ENCODE assay signal across 10 cellular contexts in genomic region chr4:80069837-80070788, GRCh38. TPM values are rescaled to one million over a fixed set of nuclear protein-coding genes. Genes with fewer than 3 reads are reported as not detected.
DNase-seq lines count a peak whose midpoint lies in the region; ATAC-seq and TF ChIP-seq lines count a peak whose summit lies in the region.
"Had no signal": no experiment of that assay in that cellular context is flagged by ENCODE, and none has a peak within 500 bp of the region (broad histone marks: within the 10 kb centered on the region; RNA-seq: fewer than 3 reads in every experiment).

No MANE protein-coding gene starts in this region.

- no peak overlapping the region for H3K9ac ChIP-seq in OCI-LY3 (ENCODE audit: low read length)

- peaks cover 33% of the 10 kb centered on the region for H3K36me3 ChIP-seq in left ventricle myocardium inferior
- H3K36me3 ChIP-seq in OCI-LY3 (replicated peaks; ENCODE audit: low read depth, low read length) = peaks cover 19% of the 10 kb centered on the region
- H3K36me3 ChIP-seq in SJCRH30 = peaks cover 40% of the 10 kb centered on the region

- H3K4me1 ChIP-seq in left ventricle myocardium inferior = peaks cover 63% of the 10 kb centered on the region
- peaks cover 52% of the 10 kb centered on the region for H3K4me1 ChIP-seq in OCI-LY3 (ENCODE audit: low read length)
- H3K4me1 ChIP-seq in SJCRH30 = peaks cover 15% of the 10 kb centered on the region

- H3K9me3 Mint-ChIP-seq in nephron progenitor cell = peaks cover 7% of the 10 kb centered on the region

- H4K20me1 ChIP-seq in OCI-LY3 (ENCODE audit: insufficient read depth, low read length) = no peaks in the 10 kb centered on the region

- no peaks in the 10 kb centered on the region for H3K27me3 ChIP-seq in left ventricle myocardium inferior (ENCODE audit: low read depth)
- peaks cover 3% of the 10 kb centered on the region; the same call in 1 of the 2 replicates for H3K27me3 ChIP-seq in OCI-LY3 (ENCODE audit: low read depth, low read length)
- no peaks in the 10 kb centered on the region for H3K27me3 ChIP-seq in SJCRH30

- intact Hi-C loops in left ventricle myocardium inferior (cut with micrococcal nuclease) = no loop called here
- intact Hi-C loops in Right ventricle myocardium superior (cut with DNase I) = no loop called here

- peak overlapping the region; percentile 97 for H3K27ac ChIP-seq in left ventricle myocardium inferior (replicated peaks)
- H3K27ac ChIP-seq in OCI-LY3 (ENCODE audit: low read length) = peak overlapping the region; percentile 25
- no peak overlapping the region for H3K27ac ChIP-seq in SJCRH30

- no peaks in the 10 kb centered on the region for H3K79me2 ChIP-seq in OCI-LY3 (ENCODE audit: low read length)

- no peak for ATAC-seq in Right ventricle myocardium superior (ENCODE audit: poor library complexity)
- ATAC-seq in HG03378 (IDR thresholded peaks at IDR 0.05; ENCODE audit: unreplicated experiment) = no peak

- no peak overlapping the region for H2AFZ ChIP-seq in OCI-LY3 (ENCODE audit: low read depth, low read length)

- peaks cover 29% of the 10 kb centered on the region for H3K4me1 Mint-ChIP-seq in nephron progenitor cell

- no peak for DNase-seq in left ventricle myocardium inferior
- DNase-seq in Right ventricle myocardium superior = no peak
- peak; percentile 83 for DNase-seq in fibroblast of villous mesenchyme (ENCODE audit: low read depth)
- no peak for DNase-seq in SJCRH30
- DNase-seq in NCI-H446 treated with DMSO at 0.1 percent for 48 hours (lab: John Stamatoyannopoulos, UW) = no peak
- DNase-seq in nephron progenitor cell = no peak
- DNase-seq: caudate nucleus, NCI-H1694 had no signal

- H3K4me2 ChIP-seq in OCI-LY3 (ENCODE audit: low read length) = peak overlapping the region; percentile 22

- TF ChIP-seq CTCF in left ventricle myocardium inferior (IDR thresholded peaks at IDR 0.05; ENCODE audit: borderline replicate concordance) (no peak), OCI-LY3 (IDR thresholded peaks at IDR 0.05; ENCODE audit: low read depth, low read length) (no peak), fibroblast of villous mesenchyme (IDR thresholded peaks at IDR 0.05; ENCODE audit: insufficient read depth, low read depth, low read length) (no peak), nephron progenitor cell (IDR thresholded peaks at IDR 0.05) (no peak)

- H3K4me3 ChIP-seq in left ventricle myocardium inferior (peak overlapping the region; percentile 87), OCI-LY3 (ENCODE audit: low read length) (peak overlapping the region; percentile 21; the same call in 1 of the 2 replicates), fibroblast of villous mesenchyme (ENCODE audit: low read depth, low read length) (peak overlapping the region; percentile 92), SJCRH30 (no peak overlapping the region)

- H3K9me3 ChIP-seq in left ventricle myocardium inferior (replicated peaks) (no peaks in the 10 kb centered on the region), OCI-LY3 (ENCODE audit: insufficient read depth, low read length) (peaks cover 8% of the 10 kb centered on the region; the same call in 1 of the 2 replicates), SJCRH30 (replicated peaks) (no peaks in the 10 kb centered on the region)

- H3K36me3 Mint-ChIP-seq in nephron progenitor cell (ENCODE audit: low read depth) = peaks cover 42% of the 10 kb centered on the region

- H3K27ac Mint-ChIP-seq in nephron progenitor cell = no peak overlapping the region

- H3K27me3 Mint-ChIP-seq in nephron progenitor cell (ENCODE audit: low read depth, poor library complexity) = peaks cover 4% of the 10 kb centered on the region

- H3K4me3 Mint-ChIP-seq in nephron progenitor cell = no peak overlapping the region

RNA-seq across cellular contexts. Expression of gene ANTXR2, which starts 2.9 kb away (rescaled TPM):
- total RNA-seq in left ventricle myocardium inferior (42.4 TPM), Right ventricle myocardium superior (49.7 TPM), fibroblast of villous mesenchyme (105 and 107 TPM in 2 replicates)
- 34.5 and 35.8 TPM in 2 replicates for total RNA-seq in SJCRH30 (2014; rRNA removed; shearing (Covaris generic))
